Comparison of ENCODE assay signal across 7 cellular contexts in genomic region chr7:39566056-39566921, GRCh38.
DNase-seq lines count a peak whose midpoint lies in the region; ATAC-seq and TF ChIP-seq lines count a peak whose summit lies in the region.

A gene with protein sequence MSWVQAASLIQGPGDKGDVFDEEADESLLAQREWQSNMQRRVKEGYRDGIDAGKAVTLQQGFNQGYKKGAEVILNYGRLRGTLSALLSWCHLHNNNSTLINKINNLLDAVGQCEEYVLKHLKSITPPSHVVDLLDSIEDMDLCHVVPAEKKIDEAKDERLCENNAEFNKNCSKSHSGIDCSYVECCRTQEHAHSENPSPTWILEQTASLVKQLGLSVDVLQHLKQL (plus strand): TSS chr7:39566404. CDS start chr7:39566419, 15 bp downstream.

- peak; percentile 64 to 75 for DNase-seq in NCI-H1930 (lab: John Stamatoyannopoulos, UW)
- DNase-seq in T1000 (lab: John Stamatoyannopoulos, UW), result peak; percentile 63
- DNase-seq in astrocyte of the hippocampus (ENCODE audit: low read depth, low spot score), result peak; percentile 89
- DNase-seq in hippocampal formation (lab: John Stamatoyannopoulos, UW), result peak; percentile 81 to 84
- DNase-seq in retinal pigment epithelial cell (ENCODE audit: low read depth), result no peak

- no peak for TF ChIP-seq CTCF in retinal pigment epithelial cell (conservative IDR thresholded peaks at IDR 0.05; ENCODE audit: low read depth, low read length)

- peak; percentile 99 for ATAC-seq in GM18511 (IDR thresholded peaks at IDR 0.05; ENCODE audit: unreplicated experiment)
- ATAC-seq in HG02973 (IDR thresholded peaks at IDR 0.05; ENCODE audit: unreplicated experiment), result peak; percentile 98

- H3K4me3 ChIP-seq in retinal pigment epithelial cell (ENCODE audit: low read length), result peak within 1 kb of the TSS; percentile 96
